In genomic region chr5:164235176-164235914, GRCh38 we compare ENCODE assay signal across 12 cellular contexts.
DNase-seq lines count a peak whose midpoint lies in the region; ATAC-seq and TF ChIP-seq lines count a peak whose summit lies in the region.
"Had no signal": no experiment of that assay in that cellular context is flagged by ENCODE, and none has a peak within 500 bp of the region (broad histone marks: within the 10 kb centered on the region; RNA-seq: fewer than 3 reads in every experiment).

No MANE protein-coding gene starts in this region.

- H3K4me1 Mint-ChIP-seq in stimulated activated naive CD8-positive, alpha-beta T cell treated with anti-CD3 and anti-CD28 coated beads, Interleukin-15, amount 100 ng/mL, for 72 hours: no peaks in the 10 kb centered on the region

- H3K4me3 ChIP-seq in hepatocyte: no peak overlapping the region
- H3K4me3 ChIP-seq in upper lobe of left lung: no peak overlapping the region
- H3K4me3 ChIP-seq: neural progenitor cell, skin epidermis had no signal

- no peak overlapping the region for H3K27ac Mint-ChIP-seq in stimulated activated naive CD8-positive, alpha-beta T cell treated with anti-CD3 and anti-CD28 coated beads, Interleukin-15, amount 100 ng/mL, for 72 hours
- H3K27ac Mint-ChIP-seq: neural progenitor cell had no signal

- H3K27me3 Mint-ChIP-seq in stimulated activated naive CD8-positive, alpha-beta T cell treated with anti-CD3 and anti-CD28 coated beads, Interleukin-15, amount 100 ng/mL, for 72 hours: no peaks in the 10 kb centered on the region

- no peaks in the 10 kb centered on the region for H3K4me1 ChIP-seq in hepatocyte (ENCODE audit: insufficient read depth)
- H3K4me1 ChIP-seq in upper lobe of left lung: peaks cover 0 to 8% (median 3%) of the 10 kb centered on the region in 4 donors
- H3K4me1 ChIP-seq: neural progenitor cell had no signal

- TF ChIP-seq POLR2A in upper lobe of left lung (IDR thresholded peaks at IDR 0.05): no peak

- H3K79me2 ChIP-seq in hepatocyte: no peaks in the 10 kb centered on the region

- no peaks in the 10 kb centered on the region for H4K20me1 ChIP-seq in hepatocyte (ENCODE audit: insufficient read depth, poor library complexity, severe bottlenecking)

- H3K36me3 ChIP-seq in hepatocyte (replicated peaks; ENCODE audit: insufficient read depth, low read depth) (no peaks in the 10 kb centered on the region), upper lobe of left lung (no peaks in the 10 kb centered on the region)
- H3K36me3 ChIP-seq: neural progenitor cell had no signal

- 73% methylated on average over 3 of the region's 3 CpGs for WGBS in hepatocyte (ENCODE audit: low lambda C conversion rate, missing lambda C conversion rate)
- WGBS in upper lobe of left lung, 2 donors: 45 to 48% methylated on average over 3 of the region's 3 CpGs

- no peaks in the 10 kb centered on the region for H3K9me2 ChIP-seq in hepatocyte (replicated peaks; ENCODE audit: insufficient read depth)

- H3K4me2 ChIP-seq in hepatocyte: no peak overlapping the region
- H3K4me2 ChIP-seq: neural progenitor cell had no signal

- DNase-seq in HS-5 (ENCODE audit: low read depth): peak; percentile 76
- DNase-seq in astrocyte of the hippocampus (ENCODE audit: low read depth, low spot score): peak; percentile 92
- peak; percentile 17 for DNase-seq in hepatocyte (ENCODE audit: low spot score)
- no peak for DNase-seq in upper lobe of left lung
- no peak for DNase-seq in stimulated activated naive CD8-positive, alpha-beta T cell treated with anti-CD3 and anti-CD28 coated beads, Interleukin-15, amount 100 ng/mL, for 72 hours
- DNase-seq: central memory CD4-positive, alpha-beta T cell; H9; stimulated activated naive CD4-positive, alpha-beta T cell treated with Interleukin-2 at 50 U/mL for 16 hours had no signal

- no peaks in the 10 kb centered on the region for H3K9me3 ChIP-seq in hepatocyte (ENCODE audit: low read depth)
- H3K9me3 ChIP-seq in upper lobe of left lung: no peaks in the 10 kb centered on the region

- H3K9me3 Mint-ChIP-seq in stimulated activated naive CD8-positive, alpha-beta T cell treated with anti-CD3 and anti-CD28 coated beads, Interleukin-15, amount 100 ng/mL, for 72 hours: peaks cover 4 to 6% of the 10 kb centered on the region in 2 donors
- H3K9me3 Mint-ChIP-seq: H9, neural progenitor cell had no signal

- H2AFZ ChIP-seq in hepatocyte: no peak overlapping the region
- H2AFZ ChIP-seq: neural progenitor cell had no signal

- no peak for TF ChIP-seq CTCF in hepatocyte (IDR thresholded peaks at IDR 0.05; ENCODE audit: poor library complexity)
- TF ChIP-seq CTCF in upper lobe of left lung (IDR thresholded peaks at IDR 0.05): no peak

- H3K27ac ChIP-seq in hepatocyte (no peak overlapping the region), upper lobe of left lung (no peak overlapping the region)
- H3K27ac ChIP-seq: neural progenitor cell, skin epidermis had no signal

- peak; percentile 37 to 46 for ATAC-seq in upper lobe of left lung (ENCODE audit: low FRiP score in 2 of 2)
- no peak for ATAC-seq in stimulated activated naive CD8-positive, alpha-beta T cell treated with anti-CD3 and anti-CD28 coated beads, Interleukin-15, amount 100 ng/mL, for 72 hours
- no peak for ATAC-seq in HG03108 (IDR thresholded peaks at IDR 0.05; ENCODE audit: unreplicated experiment)
- no peak for ATAC-seq in GM19397 (IDR thresholded peaks at IDR 0.05; ENCODE audit: unreplicated experiment)

- TF ChIP-seq EP300 in upper lobe of left lung (IDR thresholded peaks at IDR 0.05): no peak

- H3K4me3 Mint-ChIP-seq in stimulated activated naive CD8-positive, alpha-beta T cell treated with anti-CD3 and anti-CD28 coated beads, Interleukin-15, amount 100 ng/mL, for 72 hours: no peak overlapping the region
- H3K4me3 Mint-ChIP-seq: H9, neural progenitor cell had no signal

- H3K27me3 ChIP-seq in hepatocyte (no peaks in the 10 kb centered on the region), upper lobe of left lung (no peaks in the 10 kb centered on the region)
- H3K27me3 ChIP-seq: neural progenitor cell had no signal

Comparison
In these comparisons a context has a peak if more than half of its experiments do, and no peak if none do; other contexts are left out.
1. DNase-seq: peak in HS-5 (single experiment), astrocyte of the hippocampus (single experiment) and hepatocyte (single experiment); none in upper lobe of left lung (0 of 2) and stimulated activated naive CD8-positive, alpha-beta T cell treated with anti-CD3 and anti-CD28 coated beads, Interleukin-15, amount 100 ng/mL, for 72 hours (0 of 2).
2. ATAC-seq: peak in upper lobe of left lung (2 of 2); none in stimulated activated naive CD8-positive, alpha-beta T cell treated with anti-CD3 and anti-CD28 coated beads, Interleukin-15, amount 100 ng/mL, for 72 hours (single experiment), HG03108 (single experiment) and GM19397 (single experiment).